ENCODE assay signal across 8 cellular contexts in genomic region chr22:46542011-46542985, GRCh38. TPM values are rescaled to one million over a fixed set of nuclear protein-coding genes. Genes with fewer than 3 reads are reported as not detected.
DNase-seq lines count a peak whose midpoint lies in the region; ATAC-seq and TF ChIP-seq lines count a peak whose summit lies in the region.

No MANE protein-coding gene starts in this region.

- WGBS in esophagus squamous epithelium, 2 donors, result 23 to 37% methylated on average over 14 to 22 of the region's 27 CpGs

- no peak overlapping the region for H3K9ac ChIP-seq in neural progenitor cell

- POLR2A ChIA-PET in PC-9 (lab: Charles Lee; ENCODE audit: unreplicated experiment), result no interaction called here

- H3K79me2 ChIP-seq in PC-9 (ENCODE audit: low read depth) (0 out of 2 replicates have a peak, but pooled peaks cover 4% of the 10 kb centered on the region), neural progenitor cell (ENCODE audit: low read depth) (no peaks in the 10 kb centered on the region)

- H3K36me3 ChIP-seq in PC-9 (ENCODE audit: low read depth) (no peaks in the 10 kb centered on the region), esophagus squamous epithelium (no peaks in the 10 kb centered on the region), neural progenitor cell (no peaks in the 10 kb centered on the region)

- H3K4me1 ChIP-seq in PC-9 (replicated peaks; ENCODE audit: insufficient read depth) (peaks cover 45% of the 10 kb centered on the region), esophagus squamous epithelium (peaks cover 32 to 81% (median 52%) of the 10 kb centered on the region in 3 donors), neural progenitor cell (peaks cover 17% of the 10 kb centered on the region)

- DNase-seq in EL (peak; percentile 65), PC-9 (peak; percentile 52 to 80), activated T-cell treated with anti-CD3 and anti-CD28 coated beads for 48 hours (ENCODE audit: low read depth) (peak; percentile 70), esophagus squamous epithelium (lab: John Stamatoyannopoulos, UW) (no peak), neural progenitor cell (ENCODE audit: low spot score) (peak; percentile 87), superior temporal gyrus (ENCODE audit: extremely low spot score) (peak; percentile 70)

- H3K27ac Mint-ChIP-seq in neural progenitor cell, result no peak overlapping the region

- no peaks in the 10 kb centered on the region for H3K9me3 Mint-ChIP-seq in neural progenitor cell

- no peak overlapping the region for H3K4me2 ChIP-seq in PC-9
- no peak overlapping the region for H3K4me2 ChIP-seq in neural progenitor cell

- peaks cover 45% of the 10 kb centered on the region for H3K4me1 Mint-ChIP-seq in neural progenitor cell

- intact Hi-C loops in PC-9 (cut with micrococcal nuclease; ENCODE audit: unreplicated experiment), result loop anchor here (1.0 to 5.0 kb wide), 2 partner anchors 187 to 420 kb away; no protein-coding TSS in a partner anchor
- intact Hi-C loops in esophagus squamous epithelium (cut with DNase I), result loop anchor here (5.0 kb wide), 1 partner anchor 175 kb away; no protein-coding TSS in a partner anchor

- no peak for TF ChIP-seq POLR2A in esophagus squamous epithelium (IDR thresholded peaks at IDR 0.05)

- TF ChIP-seq CTCF in PC-9 (conservative IDR thresholded peaks at IDR 0.05), result peak; percentile 97
- peak; percentile 72 to 97 (median 90) for TF ChIP-seq CTCF in esophagus squamous epithelium (IDR thresholded peaks at IDR 0.05)
- peak; percentile 92 for TF ChIP-seq CTCF in neural progenitor cell (IDR thresholded peaks at IDR 0.05)

- H3K4me3 Mint-ChIP-seq in neural progenitor cell, result no peak overlapping the region

- H3K27ac ChIP-seq in PC-9, result no peak overlapping the region
- peak overlapping the region; percentile 24 to 65 (median 48) for H3K27ac ChIP-seq in esophagus squamous epithelium
- H3K27ac ChIP-seq in neural progenitor cell, result no peak overlapping the region

- CTCF ChIA-PET in PC-9 (lab: Charles Lee), result interaction anchor here (0.5 to 0.7 kb wide), 3 partner anchors 174 to 229 kb away, joined by 3 to 13 read pairs (median 3); no protein-coding TSS in a partner anchor

- H3K9me3 ChIP-seq in PC-9 (ENCODE audit: insufficient read depth, low read depth), result no peaks in the 10 kb centered on the region
- no peaks in the 10 kb centered on the region for H3K9me3 ChIP-seq in esophagus squamous epithelium
- H3K9me3 ChIP-seq in neural progenitor cell (ENCODE audit: low read depth), result no peaks in the 10 kb centered on the region

- no TSS peak for BruUV-seq in PC-9 (replicated peaks; lab: Mats Ljungman, UMichigan)

- peak; percentile 68 for ATAC-seq in HG03039 (IDR thresholded peaks at IDR 0.05; ENCODE audit: unreplicated experiment)
- ATAC-seq in HG03439 (IDR thresholded peaks at IDR 0.05; ENCODE audit: unreplicated experiment), result no peak

- no peak overlapping the region for H3K4me3 ChIP-seq in PC-9
- H3K4me3 ChIP-seq in esophagus squamous epithelium, result no peak overlapping the region
- H3K4me3 ChIP-seq in neural progenitor cell, result no peak overlapping the region

- H3F3A ChIP-seq in PC-9 (ENCODE audit: insufficient read depth, low read depth) (peaks cover 67% of the 10 kb centered on the region), neural progenitor cell (ENCODE audit: low read depth) (peaks cover 28% of the 10 kb centered on the region)

- H3K36me3 Mint-ChIP-seq in neural progenitor cell, result no peaks in the 10 kb centered on the region

- no peaks in the 10 kb centered on the region for H3K9me2 ChIP-seq in PC-9 (ENCODE audit: insufficient read depth)

- no peak overlapping the region for H2AFZ ChIP-seq in PC-9
- H2AFZ ChIP-seq in neural progenitor cell (replicated peaks), result no peak overlapping the region

- no peaks in the 10 kb centered on the region for H3K27me3 ChIP-seq in PC-9 (ENCODE audit: insufficient read depth, low read depth)
- H3K27me3 ChIP-seq in esophagus squamous epithelium, result peaks cover 0 to 29% (median 0%) of the 10 kb centered on the region in 4 donors
- H3K27me3 ChIP-seq in neural progenitor cell, result peaks cover 25% of the 10 kb centered on the region

- H4K20me1 ChIP-seq in PC-9 (ENCODE audit: insufficient read depth) (no peaks in the 10 kb centered on the region), neural progenitor cell (ENCODE audit: low read depth) (peaks cover 15% of the 10 kb centered on the region)

- H3K27me3 Mint-ChIP-seq in neural progenitor cell (ENCODE audit: insufficient read depth, low read depth), result peaks cover 13% of the 10 kb centered on the region

RNA-seq across cellular contexts. Expression of gene CELSR1, which starts 4.9 kb away (rescaled TPM):
- total RNA-seq in PC-9 (2021), result 37.6 and 55.4 TPM in 2 replicates
- 10 to 100 TPM; 38.7 to 50.6 (median 43.7) TPM for total RNA-seq in esophagus squamous epithelium
- 12.3 and 18.0 TPM in 2 replicates for total RNA-seq in neural progenitor cell (ENCODE audit: low replicate concordance)

Comparison
In these comparisons a context has a peak if more than half of its experiments do, and no peak if none do; other contexts are left out.
1. H3K27ac ChIP-seq: peak in esophagus squamous epithelium (4 of 4); none in PC-9 (single experiment) and neural progenitor cell (single experiment).
2. Peak in every context shown above with its lines, with median percentiles within 50 percentile points of each other: CTCF ChIP-seq.